ENCODE assay signal across 8 cellular contexts in the genomic region with DNA sequence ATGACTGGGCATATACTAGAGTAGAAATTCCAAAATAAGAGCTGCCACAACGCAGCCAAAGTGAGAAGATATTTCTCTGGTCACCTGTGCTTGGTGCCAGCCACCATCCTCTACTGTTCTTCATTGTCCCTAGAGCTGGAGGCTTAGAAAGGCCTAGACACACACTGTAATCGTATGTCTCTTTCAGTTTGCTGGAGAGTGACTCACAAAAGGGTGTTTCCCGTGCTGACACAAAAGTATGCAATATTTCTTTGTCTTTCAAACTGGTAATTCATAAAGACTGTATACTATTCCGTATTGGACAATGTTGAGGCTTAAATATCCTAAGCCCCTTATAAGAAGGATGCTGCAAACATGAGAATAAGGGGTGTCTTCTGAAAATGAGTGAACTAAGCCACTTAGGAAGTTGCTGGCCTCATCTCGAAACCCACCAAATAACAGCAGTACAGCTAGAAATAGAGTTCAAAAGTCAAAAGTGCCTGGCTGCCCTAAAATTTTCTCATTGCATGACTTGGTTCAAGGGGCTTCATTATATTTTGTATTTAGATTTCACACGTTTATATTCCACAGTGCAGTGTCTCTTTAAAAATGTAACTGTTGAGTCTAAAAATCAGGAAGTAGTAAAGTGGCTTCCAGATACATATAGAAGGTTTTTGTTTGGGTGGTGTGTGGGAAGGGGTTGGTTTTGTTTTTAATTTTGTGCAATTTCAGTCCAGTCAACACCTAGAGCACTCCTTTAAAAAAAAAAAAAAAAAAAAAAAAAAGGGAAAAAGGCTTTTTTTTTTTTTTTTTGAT.
A peak's percentile ranks its signal among the peaks of the same experiment; 100 is the strongest.
DNase-seq lines count a peak whose midpoint lies in the region; ATAC-seq and TF ChIP-seq lines count a peak whose summit lies in the region.

No MANE protein-coding gene starts in this region.

- no peak for TF ChIP-seq EP300 in esophagus muscularis mucosa (IDR thresholded peaks at IDR 0.05)

- no peaks in the 10 kb centered on the region for H3K9me3 ChIP-seq in Loucy (ENCODE audit: insufficient read depth, low read depth, low read length)
- H3K9me3 ChIP-seq in right atrium auricular region = no peaks in the 10 kb centered on the region
- H3K9me3 ChIP-seq in esophagus muscularis mucosa = no peaks in the 10 kb centered on the region

- DNase-seq in right atrium auricular region (ENCODE audit: low spot score) (no peak), NCI-H1930 (lab: John Stamatoyannopoulos, UW) (no peak), esophagus muscularis mucosa (ENCODE audit: extremely low spot score) (no peak)
- DNase-seq in activated effector memory CD4-positive, alpha-beta T cell treated with anti-CD3 and anti-CD28 coated beads, Interleukin-2, amount 50 U/mL, for 16 hours = no peak

- TF ChIP-seq POLR2A in esophagus muscularis mucosa (IDR thresholded peaks at IDR 0.05; ENCODE audit: low read depth) = no peak

- WGBS in esophagus muscularis mucosa = 76% methylated on average over 6 of the region's 6 CpGs

- no peaks in the 10 kb centered on the region for H3F3A ChIP-seq in Loucy (ENCODE audit: low read depth)

- H3K79me2 ChIP-seq in Loucy (ENCODE audit: insufficient read depth, low read length) = no peaks in the 10 kb centered on the region

- H3K9me2 ChIP-seq in Loucy (replicated peaks; ENCODE audit: low read depth, low read length) = no peaks in the 10 kb centered on the region

- H3K27me3 ChIP-seq in Loucy (ENCODE audit: insufficient read depth, low read length, poor library complexity, severe bottlenecking) = no peaks in the 10 kb centered on the region
- no peaks in the 10 kb centered on the region for H3K27me3 ChIP-seq in right atrium auricular region
- H3K27me3 ChIP-seq in esophagus muscularis mucosa = peaks cover 0 to 3% (median 0%) of the 10 kb centered on the region in 4 donors

- H3K4me3 ChIP-seq in Loucy (ENCODE audit: low read length, poor library complexity, severe bottlenecking) (no peak overlapping the region), right atrium auricular region (no peak overlapping the region), esophagus muscularis mucosa (no peak overlapping the region)

- H3K27ac ChIP-seq in right atrium auricular region (no peak overlapping the region), esophagus muscularis mucosa (replicated peaks in 1 of 4) (no peak overlapping the region)

- no peak overlapping the region for H3K9ac ChIP-seq in Loucy (ENCODE audit: low read depth, low read length, poor library complexity, severe bottlenecking)

- peaks cover 8% of the 10 kb centered on the region for H3K4me1 ChIP-seq in Loucy (ENCODE audit: insufficient read depth, low read length, poor library complexity, severe bottlenecking)
- no peaks in the 10 kb centered on the region for H3K4me1 ChIP-seq in right atrium auricular region
- H3K4me1 ChIP-seq in esophagus muscularis mucosa = no peaks in the 10 kb centered on the region

- peaks cover 11% of the 10 kb centered on the region; the same call in 1 of the 2 replicates for H3K36me3 ChIP-seq in Loucy (ENCODE audit: insufficient read depth, low read length)
- H3K36me3 ChIP-seq in right atrium auricular region = no peaks in the 10 kb centered on the region
- no peaks in the 10 kb centered on the region for H3K36me3 ChIP-seq in esophagus muscularis mucosa

- H3K4me2 ChIP-seq in Loucy (ENCODE audit: low read depth, low read length, poor library complexity, severe bottlenecking) = peak overlapping the region; percentile 29

- ATAC-seq in GM18517 (IDR thresholded peaks at IDR 0.05; ENCODE audit: unreplicated experiment) = peak; percentile 83
- peak; percentile 88 for ATAC-seq in GM21825 (IDR thresholded peaks at IDR 0.05; ENCODE audit: unreplicated experiment)
- ATAC-seq in esophagus mucosa = peak; percentile 98

- H4K20me1 ChIP-seq in Loucy (ENCODE audit: insufficient read depth, low read length, poor library complexity, severe bottlenecking) = no peaks in the 10 kb centered on the region

- TF ChIP-seq CTCF in Loucy (conservative IDR thresholded peaks at IDR 0.05; ENCODE audit: low read length) (no peak), right atrium auricular region (IDR thresholded peaks at IDR 0.05) (no peak), esophagus muscularis mucosa (IDR thresholded peaks at IDR 0.05) (no peak)

- intact Hi-C loops in esophagus muscularis mucosa (cut with DNase I) = no loop called here

- no peak overlapping the region for H2AFZ ChIP-seq in Loucy (ENCODE audit: low read length)
